ENCODE assay signal across 1 cellular context in the genomic region with DNA sequence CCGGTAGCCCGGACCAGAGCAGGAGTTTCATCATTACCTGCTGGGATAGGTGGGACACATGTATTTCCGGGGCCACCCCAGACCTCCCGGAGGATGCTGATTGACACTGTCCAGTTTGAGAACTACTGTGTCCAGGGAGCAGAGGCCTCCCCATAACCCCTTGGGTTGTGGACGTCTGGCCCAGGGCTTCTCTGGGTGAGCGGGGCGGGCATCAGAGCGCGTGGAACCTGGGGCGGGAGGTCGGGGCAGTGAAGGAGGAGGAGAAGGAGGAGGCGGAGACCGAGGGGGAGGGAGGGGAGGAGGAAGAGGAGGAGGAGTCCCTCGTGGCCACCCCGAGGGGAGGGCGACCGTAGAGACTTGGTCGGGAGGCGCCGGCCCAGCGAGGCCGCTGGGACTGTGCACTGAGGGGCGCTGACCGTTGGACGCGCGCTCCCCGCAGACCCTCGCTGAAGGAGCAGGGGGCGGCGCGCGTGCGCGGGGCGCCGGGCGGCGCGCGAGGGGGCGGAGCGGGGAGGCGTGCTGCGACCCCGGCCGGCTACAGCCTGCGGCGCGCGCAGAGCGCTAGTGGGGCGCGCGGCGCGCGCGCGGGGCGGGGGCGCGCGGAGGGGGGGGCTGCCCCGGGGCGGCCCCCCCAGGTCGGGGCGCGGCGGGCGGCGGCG.
TF ChIP-seq lines count a peak whose summit lies in the region.

Gene GRK3 (plus strand): TSS at position 356 of the 659 bp plus-strand sequence. CDS start 366 bp downstream, outside the sequence.

TF ChIP-seq in HEK293, 187 proteins besides CTCF, POLR2A, EP300 and RAD21 (continued from another document and continues in another):
- no peak for TF ChIP-seq ZSCAN16 (tag by site-specific recombination; IDR thresholded peaks at IDR 0.05)
- 0 out of 2 replicates have a peak, but pooled peaks have one; percentile 32 for TF ChIP-seq ZBTB7A (tag by site-specific recombination; IDR thresholded peaks at IDR 0.05; ENCODE audit: low read depth)
- no peak for TF ChIP-seq ZNF580 (tag by site-specific recombination; IDR thresholded peaks at IDR 0.05)
- TF ChIP-seq, protein P1, sequence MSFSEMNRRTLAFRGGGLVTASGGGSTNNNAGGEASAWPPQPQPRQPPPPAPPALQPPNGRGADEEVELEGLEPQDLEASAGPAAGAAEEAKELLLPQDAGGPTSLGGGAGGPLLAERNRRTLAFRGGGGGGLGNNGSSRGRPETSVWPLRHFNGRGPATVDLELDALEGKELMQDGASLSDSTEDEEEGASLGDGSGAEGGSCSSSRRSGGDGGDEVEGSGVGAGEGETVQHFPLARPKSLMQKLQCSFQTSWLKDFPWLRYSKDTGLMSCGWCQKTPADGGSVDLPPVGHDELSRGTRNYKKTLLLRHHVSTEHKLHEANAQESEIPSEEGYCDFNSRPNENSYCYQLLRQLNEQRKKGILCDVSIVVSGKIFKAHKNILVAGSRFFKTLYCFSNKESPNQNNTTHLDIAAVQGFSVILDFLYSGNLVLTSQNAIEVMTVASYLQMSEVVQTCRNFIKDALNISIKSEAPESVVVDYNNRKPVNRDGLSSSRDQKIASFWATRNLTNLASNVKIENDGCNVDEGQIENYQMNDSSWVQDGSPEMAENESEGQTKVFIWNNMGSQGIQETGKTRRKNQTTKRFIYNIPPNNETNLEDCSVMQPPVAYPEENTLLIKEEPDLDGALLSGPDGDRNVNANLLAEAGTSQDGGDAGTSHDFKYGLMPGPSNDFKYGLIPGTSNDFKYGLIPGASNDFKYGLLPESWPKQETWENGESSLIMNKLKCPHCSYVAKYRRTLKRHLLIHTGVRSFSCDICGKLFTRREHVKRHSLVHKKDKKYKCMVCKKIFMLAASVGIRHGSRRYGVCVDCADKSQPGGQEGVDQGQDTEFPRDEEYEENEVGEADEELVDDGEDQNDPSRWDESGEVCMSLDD (tag by site-specific recombination; IDR thresholded peaks at IDR 0.05) = peak; percentile 77
- TF ChIP-seq ZNF335 (tag by site-specific recombination; conservative IDR thresholded peaks at IDR 0.05) = no peak
- TF ChIP-seq, protein P2, sequence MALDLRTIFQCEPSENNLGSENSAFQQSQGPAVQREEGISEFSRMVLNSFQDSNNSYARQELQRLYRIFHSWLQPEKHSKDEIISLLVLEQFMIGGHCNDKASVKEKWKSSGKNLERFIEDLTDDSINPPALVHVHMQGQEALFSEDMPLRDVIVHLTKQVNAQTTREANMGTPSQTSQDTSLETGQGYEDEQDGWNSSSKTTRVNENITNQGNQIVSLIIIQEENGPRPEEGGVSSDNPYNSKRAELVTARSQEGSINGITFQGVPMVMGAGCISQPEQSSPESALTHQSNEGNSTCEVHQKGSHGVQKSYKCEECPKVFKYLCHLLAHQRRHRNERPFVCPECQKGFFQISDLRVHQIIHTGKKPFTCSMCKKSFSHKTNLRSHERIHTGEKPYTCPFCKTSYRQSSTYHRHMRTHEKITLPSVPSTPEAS (tag by site-specific recombination; IDR thresholded peaks at IDR 0.05) = no peak
- TF ChIP-seq GLI4 (tag by site-specific recombination; IDR thresholded peaks at IDR 0.05) = no peak
- TF ChIP-seq ZNF501 (tag by site-specific recombination; IDR thresholded peaks at IDR 0.05) = no peak
- no peak for TF ChIP-seq OVOL3 (tag by site-specific recombination; IDR thresholded peaks at IDR 0.05)
- TF ChIP-seq ZNF214 (tag by site-specific recombination; IDR thresholded peaks at IDR 0.05; ENCODE audit: borderline replicate concordance) = no peak
- no peak for TF ChIP-seq ZNF521 (tag by site-specific recombination; IDR thresholded peaks at IDR 0.05)
- TF ChIP-seq ZNF404 (tag by site-specific recombination; IDR thresholded peaks at IDR 0.05) = no peak
- TF ChIP-seq ZNF777 (tag by site-specific recombination; IDR thresholded peaks at IDR 0.05; ENCODE audit: borderline replicate concordance) = no peak
- TF ChIP-seq ZFP37 (tag by site-specific recombination; IDR thresholded peaks at IDR 0.05) = no peak
- peak; percentile 93 for TF ChIP-seq SP3 (tag by site-specific recombination; IDR thresholded peaks at IDR 0.05)
- no peak for TF ChIP-seq MYNN (tag by site-specific recombination; IDR thresholded peaks at IDR 0.05; ENCODE audit: borderline replicate concordance)
- TF ChIP-seq PRDM6 (tag by site-specific recombination; IDR thresholded peaks at IDR 0.05) = no peak
- no peak for TF ChIP-seq ZNF239 (tag by site-specific recombination; IDR thresholded peaks at IDR 0.05)
- no peak for TF ChIP-seq ZNF202 (tag by site-specific recombination; IDR thresholded peaks at IDR 0.05; ENCODE audit: borderline replicate concordance)
- TF ChIP-seq GLIS2 (tag by site-specific recombination; IDR thresholded peaks at IDR 0.05) = peak; percentile 85
- no peak for TF ChIP-seq ZNF704 (tag by site-specific recombination; IDR thresholded peaks at IDR 0.05)
- TF ChIP-seq, protein P3, sequence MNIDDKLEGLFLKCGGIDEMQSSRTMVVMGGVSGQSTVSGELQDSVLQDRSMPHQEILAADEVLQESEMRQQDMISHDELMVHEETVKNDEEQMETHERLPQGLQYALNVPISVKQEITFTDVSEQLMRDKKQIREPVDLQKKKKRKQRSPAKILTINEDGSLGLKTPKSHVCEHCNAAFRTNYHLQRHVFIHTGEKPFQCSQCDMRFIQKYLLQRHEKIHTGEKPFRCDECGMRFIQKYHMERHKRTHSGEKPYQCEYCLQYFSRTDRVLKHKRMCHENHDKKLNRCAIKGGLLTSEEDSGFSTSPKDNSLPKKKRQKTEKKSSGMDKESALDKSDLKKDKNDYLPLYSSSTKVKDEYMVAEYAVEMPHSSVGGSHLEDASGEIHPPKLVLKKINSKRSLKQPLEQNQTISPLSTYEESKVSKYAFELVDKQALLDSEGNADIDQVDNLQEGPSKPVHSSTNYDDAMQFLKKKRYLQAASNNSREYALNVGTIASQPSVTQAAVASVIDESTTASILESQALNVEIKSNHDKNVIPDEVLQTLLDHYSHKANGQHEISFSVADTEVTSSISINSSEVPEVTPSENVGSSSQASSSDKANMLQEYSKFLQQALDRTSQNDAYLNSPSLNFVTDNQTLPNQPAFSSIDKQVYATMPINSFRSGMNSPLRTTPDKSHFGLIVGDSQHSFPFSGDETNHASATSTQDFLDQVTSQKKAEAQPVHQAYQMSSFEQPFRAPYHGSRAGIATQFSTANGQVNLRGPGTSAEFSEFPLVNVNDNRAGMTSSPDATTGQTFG (tag by site-specific recombination; IDR thresholded peaks at IDR 0.05; ENCODE audit: borderline replicate concordance) = no peak
- no peak for TF ChIP-seq ZNF394 (tag by site-specific recombination; IDR thresholded peaks at IDR 0.05; ENCODE audit: borderline replicate concordance)
- TF ChIP-seq ZSCAN30 (tag by site-specific recombination; IDR thresholded peaks at IDR 0.05) = 0 out of 2 replicates have a peak, but pooled peaks have one; percentile 14
- no peak for TF ChIP-seq ZNF596 (tag by site-specific recombination; IDR thresholded peaks at IDR 0.05)
- TF ChIP-seq ZNF707 (tag by site-specific recombination; IDR thresholded peaks at IDR 0.05) = no peak
- TF ChIP-seq BCL11B (tag by site-specific recombination; IDR thresholded peaks at IDR 0.05; ENCODE audit: low read depth) = peak; percentile 55; the same call in 1 of the 2 replicates
- no peak for TF ChIP-seq ZBTB21 (tag by site-specific recombination; IDR thresholded peaks at IDR 0.05)
- peak; percentile 63 for TF ChIP-seq ZNF366 (tag by site-specific recombination; conservative IDR thresholded peaks at IDR 0.05)
- TF ChIP-seq ZBTB17 (tag by site-specific recombination; IDR thresholded peaks at IDR 0.05) = no peak
- TF ChIP-seq ZNF621 (tag by site-specific recombination; IDR thresholded peaks at IDR 0.05) = no peak
- TF ChIP-seq IKZF3 (tag by site-specific recombination; IDR thresholded peaks at IDR 0.05) = no peak
- TF ChIP-seq ZNF600 (tag by site-specific recombination; IDR thresholded peaks at IDR 0.05) = no peak
- TF ChIP-seq EGR2 (tag by site-specific recombination; IDR thresholded peaks at IDR 0.05; ENCODE audit: low read depth) = peak; percentile 90
- TF ChIP-seq ZBTB11 (tag by site-specific recombination; conservative IDR thresholded peaks at IDR 0.05; ENCODE audit: low read depth) = no peak; the same call in 1 of the 2 replicates
- no peak for TF ChIP-seq ZNF776 (tag by site-specific recombination; IDR thresholded peaks at IDR 0.05; ENCODE audit: borderline replicate concordance)
- TF ChIP-seq ZNF391 (tag by site-specific recombination; IDR thresholded peaks at IDR 0.05; ENCODE audit: borderline replicate concordance, low read depth) = no peak
- no peak for TF ChIP-seq FEZF1 (tag by site-specific recombination; IDR thresholded peaks at IDR 0.05)
- no peak for TF ChIP-seq ZNF311 (tag by site-specific recombination; IDR thresholded peaks at IDR 0.05; ENCODE audit: borderline replicate concordance)
- no peak for TF ChIP-seq ZNF221 (tag by site-specific recombination; IDR thresholded peaks at IDR 0.05; ENCODE audit: borderline replicate concordance)
- no peak for TF ChIP-seq PRDM1 (tag by site-specific recombination; IDR thresholded peaks at IDR 0.05)
- TF ChIP-seq ZNF302 (tag by site-specific recombination; IDR thresholded peaks at IDR 0.05; ENCODE audit: low read depth) = no peak
- TF ChIP-seq ZNF223 (tag by site-specific recombination; IDR thresholded peaks at IDR 0.05) = no peak
- peak; percentile 27; the same call in 1 of the 2 replicates for TF ChIP-seq GLIS1 (tag by site-specific recombination; IDR thresholded peaks at IDR 0.05)
- no peak for TF ChIP-seq ZNF2 (tag by site-specific recombination; IDR thresholded peaks at IDR 0.05)
- TF ChIP-seq ZNF830 (tag by site-specific recombination; IDR thresholded peaks at IDR 0.05; ENCODE audit: low read depth) = no peak
- no peak for TF ChIP-seq ZNF16 (tag by site-specific recombination; IDR thresholded peaks at IDR 0.05; ENCODE audit: low read depth)
- no peak for TF ChIP-seq HOXA7 (CRISPR knock-in tag; IDR thresholded peaks at IDR 0.05; ENCODE audit: borderline replicate concordance)
- no peak for TF ChIP-seq ZNF175 (tag by site-specific recombination; IDR thresholded peaks at IDR 0.05)
- TF ChIP-seq ZXDB (tag by site-specific recombination; IDR thresholded peaks at IDR 0.05) = 0 out of 2 replicates have a peak, but pooled peaks have one; percentile 30
- TF ChIP-seq SP2 (tag by site-specific recombination; IDR thresholded peaks at IDR 0.05) = peak; percentile 81
- TF ChIP-seq ZFP3 (tag by site-specific recombination; IDR thresholded peaks at IDR 0.05; ENCODE audit: low read depth) = no peak
- TF ChIP-seq SP7 (tag by site-specific recombination; IDR thresholded peaks at IDR 0.05) = 0 out of 2 replicates have a peak, but pooled peaks have one; percentile 28
- TF ChIP-seq ZNF112 (tag by site-specific recombination; IDR thresholded peaks at IDR 0.05) = no peak
- no peak for TF ChIP-seq ZNF610 (tag by site-specific recombination; IDR thresholded peaks at IDR 0.05; ENCODE audit: borderline replicate concordance)
- no peak for TF ChIP-seq ZNF184 (tag by site-specific recombination; IDR thresholded peaks at IDR 0.05)
- TF ChIP-seq ZNF585B (tag by site-specific recombination; IDR thresholded peaks at IDR 0.05) = no peak
- TF ChIP-seq ZNF23 (tag by site-specific recombination; IDR thresholded peaks at IDR 0.05; ENCODE audit: borderline replicate concordance) = no peak
